11 cellular contexts compared by ENCODE assay signal in genomic region chr3:71456155-71456554, GRCh38.
A peak's percentile ranks its signal among the peaks of the same experiment; 100 is the strongest.
DNase-seq lines count a peak whose midpoint lies in the region; ATAC-seq and TF ChIP-seq lines count a peak whose summit lies in the region.
"Had no signal": no experiment of that assay in that cellular context is flagged by ENCODE, and none has a peak within 500 bp of the region (broad histone marks: within the 10 kb centered on the region; RNA-seq: fewer than 3 reads in every experiment).

No MANE protein-coding gene starts in this region.

- H3K4me3 Mint-ChIP-seq in activated CD8-positive, alpha-beta memory T cell treated with anti-CD3 and anti-CD28 coated beads, Interleukin-2, amount 10 ng/mL, durations not matched to agents 7 days and 5 days = peak overlapping the region; percentile 53
- peak overlapping the region; percentile 57 for H3K4me3 Mint-ChIP-seq in stimulated activated effector memory CD8-positive, alpha-beta T cell treated with anti-CD3 and anti-CD28 coated beads, Interleukin-12 subunit alpha, Interleukin-12 subunit beta, amount 100 ng/mL, for 72 hours

- peak; percentile 51 for TF ChIP-seq CTCF in choroid plexus epithelial cell (conservative IDR thresholded peaks at IDR 0.05; ENCODE audit: low read depth, low read length)

- H3K4me3 ChIP-seq in choroid plexus epithelial cell (ENCODE audit: low read depth, low read length) = peak overlapping the region; percentile 29
- H3K4me3 ChIP-seq: stomach had no signal

- peaks cover under 1% of the 10 kb centered on the region for H3K36me3 Mint-ChIP-seq in activated CD8-positive, alpha-beta memory T cell treated with anti-CD3 and anti-CD28 coated beads, Interleukin-2, amount 10 ng/mL, durations not matched to agents 7 days and 5 days
- no peaks in the 10 kb centered on the region for H3K36me3 Mint-ChIP-seq in stimulated activated effector memory CD8-positive, alpha-beta T cell treated with anti-CD3 and anti-CD28 coated beads, Interleukin-12 subunit alpha, Interleukin-12 subunit beta, amount 100 ng/mL, for 72 hours

- peak; percentile 38 for ATAC-seq in activated CD8-positive, alpha-beta memory T cell treated with anti-CD3 and anti-CD28 coated beads, Interleukin-2, amount 10 ng/mL, durations not matched to agents 7 days and 5 days
- ATAC-seq in stimulated activated effector memory CD8-positive, alpha-beta T cell treated with anti-CD3 and anti-CD28 coated beads, Interleukin-12 subunit alpha, Interleukin-12 subunit beta, amount 100 ng/mL, for 72 hours = no peak
- ATAC-seq in GM18861 (IDR thresholded peaks at IDR 0.05; ENCODE audit: unreplicated experiment) = no peak
- no peak for ATAC-seq in HG02610 (IDR thresholded peaks at IDR 0.05; ENCODE audit: unreplicated experiment)

- no peaks in the 10 kb centered on the region for H3K27me3 Mint-ChIP-seq in activated CD8-positive, alpha-beta memory T cell treated with anti-CD3 and anti-CD28 coated beads, Interleukin-2, amount 10 ng/mL, durations not matched to agents 7 days and 5 days

- no peaks in the 10 kb centered on the region for H3K9me3 Mint-ChIP-seq in activated CD8-positive, alpha-beta memory T cell treated with anti-CD3 and anti-CD28 coated beads, Interleukin-2, amount 10 ng/mL, durations not matched to agents 7 days and 5 days (ENCODE audit: low read depth)
- no peaks in the 10 kb centered on the region for H3K9me3 Mint-ChIP-seq in stimulated activated effector memory CD8-positive, alpha-beta T cell treated with anti-CD3 and anti-CD28 coated beads, Interleukin-12 subunit alpha, Interleukin-12 subunit beta, amount 100 ng/mL, for 72 hours

- CTCF ChIA-PET in activated CD8-positive, alpha-beta memory T cell treated with anti-CD3 and anti-CD28 coated beads, Interleukin-2, amount 10 ng/mL, durations not matched to agents 7 days and 5 days (lab: Charles Lee) = interaction anchor here (1.0 to 3.0 kb wide), 5 partner anchors 12 to 325 kb away, joined by 3 to 14 read pairs (median 5); no protein-coding TSS in a partner anchor

- H3K27ac Mint-ChIP-seq in activated CD8-positive, alpha-beta memory T cell treated with anti-CD3 and anti-CD28 coated beads, Interleukin-2, amount 10 ng/mL, durations not matched to agents 7 days and 5 days = peak overlapping the region; percentile 87
- H3K27ac Mint-ChIP-seq in stimulated activated effector memory CD8-positive, alpha-beta T cell treated with anti-CD3 and anti-CD28 coated beads, Interleukin-12 subunit alpha, Interleukin-12 subunit beta, amount 100 ng/mL, for 72 hours = peak overlapping the region; percentile 77

- DNase-seq in activated CD8-positive, alpha-beta memory T cell treated with anti-CD3 and anti-CD28 coated beads, Interleukin-2, amount 10 ng/mL, durations not matched to agents 7 days and 5 days = no peak
- DNase-seq in activated CD8-positive, alpha-beta memory T cell treated with anti-CD3 and anti-CD28 coated beads for 24 hours = no peak
- DNase-seq in NOMO-1 (lab: John Stamatoyannopoulos, UW; ENCODE audit: unreplicated experiment in 2 of 2) (peak; percentile 20 to 53), choroid plexus epithelial cell (ENCODE audit: low read depth) (peak; percentile 49), amygdala (lab: John Stamatoyannopoulos, UW) (no peak)
- no peak for DNase-seq in stimulated activated effector memory CD8-positive, alpha-beta T cell treated with anti-CD3 and anti-CD28 coated beads, Interleukin-12 subunit alpha, Interleukin-12 subunit beta, amount 100 ng/mL, for 72 hours (ENCODE audit: low spot score in 2 of 2)
- DNase-seq: retina, stomach, SW 1271 had no signal

- H3K4me1 Mint-ChIP-seq in activated CD8-positive, alpha-beta memory T cell treated with anti-CD3 and anti-CD28 coated beads, Interleukin-2, amount 10 ng/mL, durations not matched to agents 7 days and 5 days = peaks cover 63% of the 10 kb centered on the region
- peaks cover 68% of the 10 kb centered on the region for H3K4me1 Mint-ChIP-seq in stimulated activated effector memory CD8-positive, alpha-beta T cell treated with anti-CD3 and anti-CD28 coated beads, Interleukin-12 subunit alpha, Interleukin-12 subunit beta, amount 100 ng/mL, for 72 hours

Comparison
In these comparisons a context has a peak if more than half of its experiments do, and no peak if none do; other contexts are left out.
1. DNase-seq: peak in NOMO-1 (2 of 2) and choroid plexus epithelial cell (single experiment); none in activated CD8-positive, alpha-beta memory T cell treated with anti-CD3 and anti-CD28 coated beads, Interleukin-2, amount 10 ng/mL, durations not matched to agents 7 days and 5 days (single experiment), activated CD8-positive, alpha-beta memory T cell treated with anti-CD3 and anti-CD28 coated beads for 24 hours (single experiment), stimulated activated effector memory CD8-positive, alpha-beta T cell treated with anti-CD3 and anti-CD28 coated beads, Interleukin-12 subunit alpha, Interleukin-12 subunit beta, amount 100 ng/mL, for 72 hours (0 of 2) and amygdala (0 of 56).